Comparison of ENCODE assay signal across 1 cellular context in the genomic region with DNA sequence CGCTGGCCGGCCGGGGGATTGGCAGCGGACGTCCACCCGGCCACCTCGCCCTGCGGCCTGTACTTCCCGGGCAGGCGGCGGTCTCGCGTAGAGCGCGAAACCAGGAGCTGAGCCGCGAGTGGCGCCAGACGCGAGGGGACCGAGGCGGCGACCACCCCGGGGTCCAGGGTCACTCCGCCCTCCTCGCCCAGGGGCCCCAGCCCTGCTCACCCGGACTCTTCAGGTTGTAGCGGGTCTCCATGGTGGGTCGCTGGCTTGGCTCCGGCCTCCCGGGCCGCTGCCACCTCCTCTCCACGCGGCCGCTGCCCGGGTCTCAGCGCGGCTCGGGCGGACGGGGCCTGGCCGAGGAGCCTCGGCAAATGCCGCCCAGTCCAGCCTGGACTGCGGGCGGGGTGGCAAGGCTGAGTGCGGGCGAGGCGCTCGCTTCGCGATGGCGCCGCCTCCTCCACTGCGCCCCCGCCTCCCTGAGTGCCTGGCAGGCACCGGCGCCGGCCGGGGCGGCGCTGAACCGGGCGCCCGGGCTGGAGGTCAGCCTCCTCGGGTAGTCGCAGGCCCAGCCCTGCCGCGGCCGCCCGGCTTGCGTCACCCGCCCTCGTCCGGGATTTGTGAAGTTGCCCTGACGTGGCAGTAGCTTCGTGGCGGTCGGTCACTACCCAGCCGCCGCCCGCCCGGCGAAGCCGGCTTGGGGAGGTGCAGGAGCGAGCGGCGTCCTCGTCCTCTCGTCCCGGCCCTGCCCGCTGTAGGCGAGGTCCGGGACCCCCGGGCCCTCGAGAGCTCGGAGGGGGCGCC.
TF ChIP-seq lines count a peak whose summit lies in the region.

A gene with protein sequence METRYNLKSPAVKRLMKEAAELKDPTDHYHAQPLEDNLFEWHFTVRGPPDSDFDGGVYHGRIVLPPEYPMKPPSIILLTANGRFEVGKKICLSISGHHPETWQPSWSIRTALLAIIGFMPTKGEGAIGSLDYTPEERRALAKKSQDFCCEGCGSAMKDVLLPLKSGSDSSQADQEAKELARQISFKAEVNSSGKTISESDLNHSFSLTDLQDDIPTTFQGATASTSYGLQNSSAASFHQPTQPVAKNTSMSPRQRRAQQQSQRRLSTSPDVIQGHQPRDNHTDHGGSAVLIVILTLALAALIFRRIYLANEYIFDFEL (minus strand): TSS at position 394 of the 789 bp plus-strand sequence. CDS start 153 bp downstream, at position 241.

TF ChIP-seq in K562, 482 proteins besides CTCF, POLR2A, EP300 and RAD21 (continued from another document and continues in another):
- TF ChIP-seq MGA (IDR thresholded peaks at IDR 0.05): no peak; the same call in none of the 2 replicates
- peak; percentile 57; the same call in 1 of the 2 replicates for TF ChIP-seq ESRRA (IDR thresholded peaks at IDR 0.05; ENCODE audit: borderline replicate concordance, low read depth)
- TF ChIP-seq STAT5A (IDR thresholded peaks at IDR 0.05; ENCODE audit: borderline replicate concordance, low read length): no peak
- TF ChIP-seq ZNF311 (CRISPR knock-in tag; IDR thresholded peaks at IDR 0.05): no peak
- no peak for TF ChIP-seq DNMT1 (IDR thresholded peaks at IDR 0.05)
- peak; percentile 84 for TF ChIP-seq EP400 (IDR thresholded peaks at IDR 0.05)
- no peak for TF ChIP-seq DDX20 (tag; IDR thresholded peaks at IDR 0.05; ENCODE audit: low read depth)
- no peak for TF ChIP-seq MTF1 (CRISPR knock-in tag; IDR thresholded peaks at IDR 0.05; ENCODE audit: borderline replicate concordance)
- TF ChIP-seq RBM14 (IDR thresholded peaks at IDR 0.05; ENCODE audit: borderline replicate concordance, insufficient read depth, low read depth, low read length): no peak
- TF ChIP-seq ETV1 (tag; conservative IDR thresholded peaks at IDR 0.05; ENCODE audit: low read depth): no peak
- TF ChIP-seq, protein P1, sequence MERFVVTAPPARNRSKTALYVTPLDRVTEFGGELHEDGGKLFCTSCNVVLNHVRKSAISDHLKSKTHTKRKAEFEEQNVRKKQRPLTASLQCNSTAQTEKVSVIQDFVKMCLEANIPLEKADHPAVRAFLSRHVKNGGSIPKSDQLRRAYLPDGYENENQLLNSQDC (CRISPR knock-in tag; IDR thresholded peaks at IDR 0.05): no peak
- TF ChIP-seq SAFB (IDR thresholded peaks at IDR 0.05; ENCODE audit: borderline replicate concordance, low read depth, low read length): no peak
- TF ChIP-seq PHF8 (IDR thresholded peaks at IDR 0.05; ENCODE audit: borderline replicate concordance, low read length): peak; percentile 99
- peak; percentile 54 to 95; a peak in 3 of 4 replicates for TF ChIP-seq NONO (IDR thresholded peaks at IDR 0.05; ENCODE audit: low read depth in 2 of 2, low read length in 1 of 2)
- no peak; the same call in 1 of the 2 replicates for TF ChIP-seq ETV5 (CRISPR knock-in tag; IDR thresholded peaks at IDR 0.05; ENCODE audit: low read depth)
- TF ChIP-seq ZNF3 (CRISPR knock-in tag; IDR thresholded peaks at IDR 0.05): no peak
- TF ChIP-seq SOX6 (IDR thresholded peaks at IDR 0.05): no peak; the same call in 1 of the 2 replicates
- peak; percentile 85 for TF ChIP-seq HMGN3 (IDR thresholded peaks at IDR 0.05; ENCODE audit: borderline replicate concordance, extremely low read depth, insufficient read length, low read depth, low read length)
- no peak for TF ChIP-seq ZNF165 (CRISPR knock-in tag; IDR thresholded peaks at IDR 0.05; ENCODE audit: borderline replicate concordance)
- TF ChIP-seq, protein P2, sequence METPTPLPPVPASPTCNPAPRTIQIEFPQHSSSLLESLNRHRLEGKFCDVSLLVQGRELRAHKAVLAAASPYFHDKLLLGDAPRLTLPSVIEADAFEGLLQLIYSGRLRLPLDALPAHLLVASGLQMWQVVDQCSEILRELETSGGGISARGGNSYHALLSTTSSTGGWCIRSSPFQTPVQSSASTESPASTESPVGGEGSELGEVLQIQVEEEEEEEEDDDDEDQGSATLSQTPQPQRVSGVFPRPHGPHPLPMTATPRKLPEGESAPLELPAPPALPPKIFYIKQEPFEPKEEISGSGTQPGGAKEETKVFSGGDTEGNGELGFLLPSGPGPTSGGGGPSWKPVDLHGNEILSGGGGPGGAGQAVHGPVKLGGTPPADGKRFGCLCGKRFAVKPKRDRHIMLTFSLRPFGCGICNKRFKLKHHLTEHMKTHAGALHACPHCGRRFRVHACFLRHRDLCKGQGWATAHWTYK (CRISPR knock-in tag; IDR thresholded peaks at IDR 0.05): no peak
- TF ChIP-seq ZNF668 (CRISPR knock-in tag; IDR thresholded peaks at IDR 0.05): no peak
- peak; percentile 87 for TF ChIP-seq MTA3 (IDR thresholded peaks at IDR 0.05; ENCODE audit: borderline replicate concordance)
- no peak for TF ChIP-seq ZC3H8 (IDR thresholded peaks at IDR 0.05)
- TF ChIP-seq ZNF407 (IDR thresholded peaks at IDR 0.05; ENCODE audit: low read depth): no peak
- no peak for TF ChIP-seq ZNF41 (CRISPR knock-in tag; conservative IDR thresholded peaks at IDR 0.05)
- no peak for TF ChIP-seq MTA1 (IDR thresholded peaks at IDR 0.05; ENCODE audit: borderline replicate concordance)
- no peak for TF ChIP-seq ARNT (IDR thresholded peaks at IDR 0.05)
- TF ChIP-seq HDAC6 (IDR thresholded peaks at IDR 0.05; ENCODE audit: low read depth, low read length): no peak
- TF ChIP-seq KLF6 (CRISPR knock-in tag; IDR thresholded peaks at IDR 0.05; ENCODE audit: borderline replicate concordance): no peak; the same call in 1 of the 2 replicates
- TF ChIP-seq NEUROD1 (IDR thresholded peaks at IDR 0.05; ENCODE audit: borderline replicate concordance, low read depth, low read length, partially characterized antibody): peak; percentile 48
- TF ChIP-seq ZNF780A (CRISPR knock-in tag; IDR thresholded peaks at IDR 0.05): no peak
